ENCODE assay signal across 1 cellular context in genomic region chr22:37542959-37543358, GRCh38.
TF ChIP-seq lines count a peak whose summit lies in the region.

No MANE protein-coding gene starts in this region.

TF ChIP-seq in HepG2, 621 proteins besides CTCF, POLR2A, EP300 and RAD21:
- no peak for TF ChIP-seq ZNF598 (CRISPR knock-in tag; IDR thresholded peaks at IDR 0.05; ENCODE audit: borderline replicate concordance)
- 0 out of 2 replicates have a peak, but pooled peaks have one; percentile 46 for TF ChIP-seq FOXO4 (CRISPR knock-in tag; conservative IDR thresholded peaks at IDR 0.05)
- TF ChIP-seq ZMYM3 (CRISPR knock-in tag; IDR thresholded peaks at IDR 0.05), result peak; percentile 27; the same call in 1 of the 2 replicates
- peak; percentile 88 for TF ChIP-seq ZNF629 (CRISPR knock-in tag; conservative IDR thresholded peaks at IDR 0.05)
